In the genomic region with DNA sequence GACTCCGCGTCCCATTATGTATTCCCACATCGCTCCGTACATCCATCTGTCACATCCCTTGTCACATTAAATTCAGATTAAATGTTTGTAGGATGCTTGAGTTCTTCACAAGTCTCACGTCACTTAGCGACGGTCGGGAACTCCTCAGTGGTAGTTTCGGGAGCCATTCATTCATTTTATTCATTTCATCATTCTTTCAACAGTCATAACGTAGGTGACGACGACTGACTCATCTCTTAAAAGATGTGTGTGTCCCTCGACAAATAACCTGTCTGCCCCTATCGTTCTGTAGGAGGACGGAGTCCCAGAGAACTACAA, we compare ENCODE assay signal across 8 cellular contexts. TPM values are rescaled to one million over a fixed set of nuclear protein-coding genes. Genes with fewer than 3 reads are reported as not detected.
DNase-seq lines count a peak whose midpoint lies in the region; ATAC-seq, FAIRE-seq and TF ChIP-seq lines count a peak whose summit lies in the region.

No MANE protein-coding gene starts in this region.

- H3K27ac ChIP-seq in HepG2 (ENCODE audit: extremely low read length, insufficient read depth, low read length) = no peak overlapping the region
- H3K27ac ChIP-seq in thyroid gland = no peak overlapping the region

- peaks cover 18% of the 10 kb centered on the region for H3K79me2 ChIP-seq in HepG2 (ENCODE audit: insufficient read depth, low read length)

- peak overlapping the region; percentile 95 for H3K27ac Mint-ChIP-seq in activated CD4-positive, alpha-beta T cell treated with anti-CD3 and anti-CD28 coated beads, Interleukin-2, amount 10 ng/mL, durations not matched to agents 7 days and 5 days
- peak overlapping the region; percentile 100 for H3K27ac Mint-ChIP-seq in activated naive CD8-positive, alpha-beta T cell treated with anti-CD3 and anti-CD28 coated beads, Interleukin-2, amount 50 U/mL, for 24 hours

- no peaks in the 10 kb centered on the region for H4K20me1 ChIP-seq in HepG2 (ENCODE audit: insufficient read depth, low read length)

- peak overlapping the region; percentile 96 for H3K4me3 Mint-ChIP-seq in activated CD4-positive, alpha-beta T cell treated with anti-CD3 and anti-CD28 coated beads, Interleukin-2, amount 10 ng/mL, durations not matched to agents 7 days and 5 days
- peak overlapping the region; percentile 95 for H3K4me3 Mint-ChIP-seq in activated naive CD8-positive, alpha-beta T cell treated with anti-CD3 and anti-CD28 coated beads, Interleukin-2, amount 50 U/mL, for 24 hours

- H3K4me3 ChIP-seq in HepG2 (replicated peaks in 1 of 3; ENCODE audit: insufficient read depth in 1 of 3, low read depth in 2 of 3, low read length in 3 of 3) (peak overlapping the region; percentile 77 to 91 (median 85)), thyroid gland (replicated peaks in 1 of 3) (peak overlapping the region; percentile 69 to 85 (median 79))

- TF ChIP-seq EP300 in HepG2 (IDR thresholded peaks at IDR 0.05; ENCODE audit: low read depth in 2 of 2, low read length in 2 of 2) = no peak
- no peak for TF ChIP-seq EP300 in HepG2 (CRISPR knock-in tag; IDR thresholded peaks at IDR 0.05; ENCODE audit: borderline replicate concordance)

- peak overlapping the region; percentile 78 for H3K4me2 ChIP-seq in HepG2 (ENCODE audit: low read depth, low read length)

- ATAC-seq in activated naive CD8-positive, alpha-beta T cell treated with anti-CD3 and anti-CD28 coated beads, Interleukin-2, amount 50 U/mL, for 24 hours = no peak
- ATAC-seq in HepG2 = no peak
- ATAC-seq in HG02571 (IDR thresholded peaks at IDR 0.05; ENCODE audit: unreplicated experiment) = no peak

- TF ChIP-seq CTCF in HepG2 (CRISPR knock-in tag; IDR thresholded peaks at IDR 0.05) = no peak
- TF ChIP-seq CTCF in thyroid gland (IDR thresholded peaks at IDR 0.05) = peak in 1 of 6 experiments; percentile 5

- peaks cover 3 to 10% of the 10 kb centered on the region in 2 experiments; a peak in 3 of 5 replicates for H3K36me3 ChIP-seq in HepG2 (replicated peaks in 1 of 2; ENCODE audit: control insufficient read depth in 1 of 2, insufficient read depth in 2 of 2, low read length in 2 of 2)
- H3K36me3 ChIP-seq in thyroid gland = no peaks in the 10 kb centered on the region

- FAIRE-seq in HepG2 (lab: Jason Lieb, UNC) = peak; percentile 89

- 16% methylated on average over 15 of the region's 15 CpGs for WGBS in HepG2 (ENCODE audit: low lambda C conversion rate)
- WGBS in thyroid gland, 2 donors = 9 to 12% methylated on average over 14 to 15 of the region's 15 CpGs

- no peak for TF ChIP-seq RAD21 in HepG2 (CRISPR knock-in tag; IDR thresholded peaks at IDR 0.05)

- no peaks in the 10 kb centered on the region for H3K9me3 Mint-ChIP-seq in activated CD4-positive, alpha-beta T cell treated with anti-CD3 and anti-CD28 coated beads, Interleukin-2, amount 10 ng/mL, durations not matched to agents 7 days and 5 days
- no peaks in the 10 kb centered on the region for H3K9me3 Mint-ChIP-seq in activated naive CD8-positive, alpha-beta T cell treated with anti-CD3 and anti-CD28 coated beads, Interleukin-2, amount 50 U/mL, for 24 hours

- no peak for DNase-seq in activated CD4-positive, alpha-beta T cell treated with anti-CD3 and anti-CD28 coated beads, Interleukin-2, amount 10 ng/mL, durations not matched to agents 7 days and 5 days
- no peak for DNase-seq in activated CD4-positive, alpha-beta T cell treated with anti-CD3 and anti-CD28 coated beads for 48 hours
- DNase-seq in activated naive CD8-positive, alpha-beta T cell treated with anti-CD3 and anti-CD28 coated beads, Interleukin-2, amount 50 U/mL, for 24 hours = no peak
- DNase-seq in HepG2 (ENCODE audit: low spot score) (no peak), thyroid gland (no peak), amniotic stem cell (lab: John Stamatoyannopoulos, UW) (no peak)
- DNase-seq in activated effector memory CD4-positive, alpha-beta T cell treated with Interleukin-2 at 50 U/mL for 16 hours = no peak

- H3K9me3 ChIP-seq in HepG2 (ENCODE audit: low read length) (no peaks in the 10 kb centered on the region), thyroid gland (no peaks in the 10 kb centered on the region)

- CTCF ChIA-PET in activated CD4-positive, alpha-beta T cell treated with anti-CD3 and anti-CD28 coated beads, Interleukin-2, amount 10 ng/mL, durations not matched to agents 7 days and 5 days (lab: Charles Lee) = no interaction called here
- CTCF ChIA-PET in HepG2 (lab: Yijun Ruan, JAX; ENCODE audit: low intra/inter-chr PET ratio, low total read pairs) = no interaction called here

- H2AFZ ChIP-seq in HepG2 (ENCODE audit: low read length) = peak overlapping the region; percentile 98

- H3K27me3 ChIP-seq in HepG2 (ENCODE audit: control insufficient read depth in 1 of 2, insufficient read depth in 2 of 2, low read length in 2 of 2) = no peaks in the 10 kb centered on the region; a peak in 1 of 5 replicates
- H3K27me3 ChIP-seq in thyroid gland = no peaks in the 10 kb centered on the region

- peaks cover 17% of the 10 kb centered on the region for H3K36me3 Mint-ChIP-seq in activated CD4-positive, alpha-beta T cell treated with anti-CD3 and anti-CD28 coated beads, Interleukin-2, amount 10 ng/mL, durations not matched to agents 7 days and 5 days (ENCODE audit: low read depth)
- peaks cover 31% of the 10 kb centered on the region for H3K36me3 Mint-ChIP-seq in activated naive CD8-positive, alpha-beta T cell treated with anti-CD3 and anti-CD28 coated beads, Interleukin-2, amount 50 U/mL, for 24 hours (ENCODE audit: low read depth)

- peaks cover 30% of the 10 kb centered on the region for H3K4me1 ChIP-seq in HepG2 (ENCODE audit: insufficient read depth, low read length)
- H3K4me1 ChIP-seq in thyroid gland = peaks cover 0 to 8% of the 10 kb centered on the region in 2 donors

- in situ Hi-C loops in HepG2 (cut with HindIII; ENCODE audit: extremely low pct_ligation_motif_present, low pct_unique_long_range_greater_than_20kb) = no loop called here

- no peak overlapping the region for H3K9ac ChIP-seq in HepG2 (ENCODE audit: insufficient read depth, low read depth, low read length)

- peaks cover 7% of the 10 kb centered on the region for H3K27me3 Mint-ChIP-seq in activated CD4-positive, alpha-beta T cell treated with anti-CD3 and anti-CD28 coated beads, Interleukin-2, amount 10 ng/mL, durations not matched to agents 7 days and 5 days
- no peaks in the 10 kb centered on the region for H3K27me3 Mint-ChIP-seq in activated naive CD8-positive, alpha-beta T cell treated with anti-CD3 and anti-CD28 coated beads, Interleukin-2, amount 50 U/mL, for 24 hours

- peaks cover 31% of the 10 kb centered on the region for H3K4me1 Mint-ChIP-seq in activated CD4-positive, alpha-beta T cell treated with anti-CD3 and anti-CD28 coated beads, Interleukin-2, amount 10 ng/mL, durations not matched to agents 7 days and 5 days
- H3K4me1 Mint-ChIP-seq in activated naive CD8-positive, alpha-beta T cell treated with anti-CD3 and anti-CD28 coated beads, Interleukin-2, amount 50 U/mL, for 24 hours = peaks cover 36% of the 10 kb centered on the region

- intact Hi-C loops in HepG2 (cut with micrococcal nuclease; ENCODE audit: unreplicated experiment) = loop anchor here (5.0 kb wide), 1 partner anchor 58 kb away; the partner anchor contains the start of gene TF
- intact Hi-C loops in thyroid gland (cut with DNase I) = no loop called here

- BruUV-seq in HepG2 (replicated peaks; lab: Mats Ljungman, UMichigan) = no TSS peak

- TF ChIP-seq POLR2A in HepG2 (IDR thresholded peaks at IDR 0.05; ENCODE audit: insufficient read depth in 1 of 2, low read depth in 2 of 2, low read length in 2 of 2) (no peak), thyroid gland (IDR thresholded peaks at IDR 0.05) (no peak)

- POLR2A ChIA-PET in activated CD4-positive, alpha-beta T cell treated with anti-CD3 and anti-CD28 coated beads, Interleukin-2, amount 10 ng/mL, durations not matched to agents 7 days and 5 days (lab: Charles Lee) = no interaction called here
- POLR2A ChIA-PET in HepG2 (lab: Yijun Ruan, JAX) = interaction anchor here (1.5 kb wide), 1 partner anchor 59 kb away, joined by 4 read pairs; the partner anchor contains the start of gene TF

RNA-seq across cellular contexts. Expression of gene SRPRB, which starts 0.3 kb away (rescaled TPM):
- 10 to 100 TPM; 45.9 to 49.6 TPM for total RNA-seq in activated CD4-positive, alpha-beta T cell treated with anti-CD3 and anti-CD28 coated beads, Interleukin-2, amount 10 ng/mL, durations not matched to agents 7 days and 5 days
- total RNA-seq in HepG2 (2016; rRNA removed; fragmentation: Illumina TruSeq; extraction: Trizol) = 60.7 and 111 TPM in 2 replicates
- 13.8 TPM in 2 replicates for total RNA-seq in HepG2 (2016; cell fraction: cytosol; rRNA removed; fragmentation: Illumina TruSeq; extraction: Trizol; ENCODE audit: low read depth)
- total RNA-seq in HepG2 (2016; cell fraction: insoluble cytoplasmic fraction; rRNA removed; fragmentation: Illumina TruSeq; extraction: Trizol) = 69.0 and 109 TPM in 2 replicates
- 24.3 and 25.9 TPM in 2 replicates for total RNA-seq in HepG2 (2016; cell fraction: membrane; rRNA removed; fragmentation: Illumina TruSeq; extraction: Trizol)
- total RNA-seq in HepG2 (2016; cell fraction: nucleus; rRNA removed; fragmentation: Illumina TruSeq; extraction: Trizol) = 90.1 and 90.9 TPM in 2 replicates
- 41.0 and 41.5 TPM in 2 replicates for polyA plus RNA-seq in HepG2 (2011; rRNA removed)
- polyA plus RNA-seq in HepG2 (2011; cell fraction: cytosol; rRNA removed) = 39.0 and 39.5 TPM in 2 replicates
- polyA plus RNA-seq in HepG2 (2011; cell fraction: nucleus; rRNA removed) = 22.7 and 31.2 TPM in 2 replicates
- 41.6 and 50.2 TPM in 2 replicates for polyA plus RNA-seq in HepG2 (2012)
- 13.4 and 13.9 TPM in 2 replicates for polyA plus RNA-seq in HepG2 (2016; cell fraction: cytosol; fragmentation: Illumina TruSeq; extraction: Trizol; ENCODE audit: low read depth)
- polyA plus RNA-seq in HepG2 (2016; cell fraction: insoluble cytoplasmic fraction; fragmentation: Illumina TruSeq; extraction: Trizol; ENCODE audit: low read depth) = 53.6 and 54.8 TPM in 2 replicates
- polyA plus RNA-seq in HepG2 (2016; cell fraction: membrane; fragmentation: Illumina TruSeq; extraction: Trizol; ENCODE audit: low read depth) = 13.7 and 13.9 TPM in 2 replicates
- 105 and 106 TPM in 2 replicates for polyA plus RNA-seq in HepG2 (2016; cell fraction: nucleus; fragmentation: Illumina TruSeq; extraction: Trizol; ENCODE audit: insufficient read depth, low read depth)
- 50.3 and 91.3 TPM in 2 replicates for polyA minus RNA-seq in HepG2 (2011; rRNA and poly(A)+ RNA removed; ENCODE audit: low replicate concordance)
- polyA minus RNA-seq in HepG2 (2011; cell fraction: cytosol; rRNA and poly(A)+ RNA removed) = 52.6 and 69.3 TPM in 2 replicates
- polyA minus RNA-seq in HepG2 (2011; cell fraction: nucleus; rRNA and poly(A)+ RNA removed) = 42.2 and 44.8 TPM in 2 replicates
- total RNA-seq in thyroid gland = 10 to 100 TPM; 26.9 to 55.9 (median 45.2) TPM

RNA-seq across cellular contexts. Expression of gene TF, which starts 59.1 kb away (rescaled TPM):
- under 1 TPM; 0.21 to 0.45 TPM for total RNA-seq in activated CD4-positive, alpha-beta T cell treated with anti-CD3 and anti-CD28 coated beads, Interleukin-2, amount 10 ng/mL, durations not matched to agents 7 days and 5 days
- total RNA-seq in HepG2 (2016; rRNA removed; fragmentation: Illumina TruSeq; extraction: Trizol) (4,983 and 10,074 TPM in 2 replicates), thyroid gland (1 to 10 TPM in 3 of 4 donors, under 1 TPM in 1; 0.15 to 4.2 (median 1.2) TPM)
- total RNA-seq in HepG2 (2016; cell fraction: cytosol; rRNA removed; fragmentation: Illumina TruSeq; extraction: Trizol; ENCODE audit: low read depth) = 443 and 484 TPM in 2 replicates
- 4,851 and 10,104 TPM in 2 replicates for total RNA-seq in HepG2 (2016; cell fraction: insoluble cytoplasmic fraction; rRNA removed; fragmentation: Illumina TruSeq; extraction: Trizol)
- total RNA-seq in HepG2 (2016; cell fraction: membrane; rRNA removed; fragmentation: Illumina TruSeq; extraction: Trizol) = 957 and 1,048 TPM in 2 replicates
- 7,106 and 8,454 TPM in 2 replicates for total RNA-seq in HepG2 (2016; cell fraction: nucleus; rRNA removed; fragmentation: Illumina TruSeq; extraction: Trizol)
- polyA plus RNA-seq in HepG2 (2011; rRNA removed) = 11,821 and 17,414 TPM in 2 replicates
- 11,091 and 16,564 TPM in 2 replicates for polyA plus RNA-seq in HepG2 (2011; cell fraction: cytosol; rRNA removed)
- polyA plus RNA-seq in HepG2 (2011; cell fraction: nucleus; rRNA removed) = 7,213 and 10,181 TPM in 2 replicates
- 17,461 and 22,113 TPM in 2 replicates for polyA plus RNA-seq in HepG2 (2012)
- polyA plus RNA-seq in HepG2 (2016; cell fraction: cytosol; fragmentation: Illumina TruSeq; extraction: Trizol; ENCODE audit: low read depth) = 537 and 560 TPM in 2 replicates
- 3,671 and 3,676 TPM in 2 replicates for polyA plus RNA-seq in HepG2 (2016; cell fraction: insoluble cytoplasmic fraction; fragmentation: Illumina TruSeq; extraction: Trizol; ENCODE audit: low read depth)
- polyA plus RNA-seq in HepG2 (2016; cell fraction: membrane; fragmentation: Illumina TruSeq; extraction: Trizol; ENCODE audit: low read depth) = 614 and 667 TPM in 2 replicates
- 7,882 and 8,251 TPM in 2 replicates for polyA plus RNA-seq in HepG2 (2016; cell fraction: nucleus; fragmentation: Illumina TruSeq; extraction: Trizol; ENCODE audit: insufficient read depth, low read depth)
- polyA minus RNA-seq in HepG2 (2011; rRNA and poly(A)+ RNA removed; ENCODE audit: low replicate concordance) = 3.7 and 10,022 TPM in 2 replicates
- 4,700 and 8,142 TPM in 2 replicates for polyA minus RNA-seq in HepG2 (2011; cell fraction: cytosol; rRNA and poly(A)+ RNA removed)
- 3,076 and 4,905 TPM in 2 replicates for polyA minus RNA-seq in HepG2 (2011; cell fraction: nucleus; rRNA and poly(A)+ RNA removed)

Comparison
In these comparisons a context has a peak if more than half of its experiments do, and no peak if none do; other contexts are left out.
1. RNA of gene TF, which starts 59.1 kb away (total RNA-seq): 443 to 10,104 TPM in HepG2; 0.15 to 4.2 TPM in thyroid gland and 0.21 to 0.45 TPM in activated CD4-positive, alpha-beta T cell treated with anti-CD3 and anti-CD28 coated beads, Interleukin-2, amount 10 ng/mL, durations not matched to agents 7 days and 5 days; every median in the first group is over 10 times any median in the second.